ENCODE assay signal across 1 cellular context in genomic region chr7:156842740-156843140, GRCh38.
TF ChIP-seq lines count a peak whose summit lies in the region.

No MANE protein-coding gene starts in this region.

TF ChIP-seq in GM23338, 12 proteins besides CTCF, POLR2A, EP300 and RAD21:
- no peak for TF ChIP-seq ZNF462 (CRISPR knock-in tag; IDR thresholded peaks at IDR 0.05)
- no peak for TF ChIP-seq ZNF331 (CRISPR knock-in tag; IDR thresholded peaks at IDR 0.05; ENCODE audit: low read depth)
- TF ChIP-seq REST (IDR thresholded peaks at IDR 0.05; ENCODE audit: unreplicated experiment): no peak
- no peak for TF ChIP-seq ZNF114 (CRISPR knock-in tag; IDR thresholded peaks at IDR 0.05)
- no peak for TF ChIP-seq NANOG (IDR thresholded peaks at IDR 0.05; ENCODE audit: borderline replicate concordance)
- no peak for TF ChIP-seq STAT1 (IDR thresholded peaks at IDR 0.05; ENCODE audit: unreplicated experiment)
- no peak for TF ChIP-seq EZH2 (IDR thresholded peaks at IDR 0.05; ENCODE audit: low read depth, unreplicated experiment)
- no peak for TF ChIP-seq CREB1 (CRISPR knock-in tag; IDR thresholded peaks at IDR 0.05; ENCODE audit: low read depth)
- no peak for TF ChIP-seq EZH2phosphoT487 (IDR thresholded peaks at IDR 0.05; ENCODE audit: unreplicated experiment)
- no peak for TF ChIP-seq JUNB (IDR thresholded peaks at IDR 0.05; ENCODE audit: unreplicated experiment)
- TF ChIP-seq ETS1 (IDR thresholded peaks at IDR 0.05): no peak
- no peak for TF ChIP-seq POLR2AphosphoS5 (IDR thresholded peaks at IDR 0.05; ENCODE audit: low read depth)
